In genomic region chr17:7929158-7930029, GRCh38 we compare ENCODE assay signal across 8 cellular contexts. TPM values are rescaled to one million over a fixed set of nuclear protein-coding genes. Genes with fewer than 3 reads are reported as not detected.
DNase-seq lines count a peak whose midpoint lies in the region; ATAC-seq and TF ChIP-seq lines count a peak whose summit lies in the region.

KCNAB3 (minus strand) TSS chr17:7929856; CDS start chr17:7929435, 421 bp downstream.

- TF ChIP-seq CTCF in colonic mucosa (IDR thresholded peaks at IDR 0.05) = no peak

- H3K27me3 Mint-ChIP-seq in activated naive CD4-positive, alpha-beta T cell treated with anti-CD3 and anti-CD28 coated beads for 36 hours (ENCODE audit: low read depth) = no peaks in the 10 kb centered on the region

- no peaks in the 10 kb centered on the region for H3K9me3 ChIP-seq in BLaER1
- H3K9me3 ChIP-seq in colonic mucosa = no peaks in the 10 kb centered on the region

- peak within 1 kb of the TSS; percentile 87 for H3K27ac Mint-ChIP-seq in activated naive CD4-positive, alpha-beta T cell treated with anti-CD3 and anti-CD28 coated beads for 36 hours

- intact Hi-C loops in activated naive CD4-positive, alpha-beta T cell treated with anti-CD3 and anti-CD28 coated beads for 36 hours (cut with micrococcal nuclease) = loop anchor here (5.0 kb wide), 3 partner anchors 318 to 453 kb away; partner anchors contain the start of genes CTC1, PFAS, RPL26 and ZBTB4
- intact Hi-C loops in colonic mucosa (cut with DNase I) = no loop called here

- H3K4me3 ChIP-seq in BLaER1 (peak within 1 kb of the TSS; percentile 85), colonic mucosa (no peak within 1 kb of the TSS)

- peak within 1 kb of the TSS; percentile 95 for H3K4me2 ChIP-seq in BLaER1

- H3K9ac ChIP-seq in BLaER1 = peak within 1 kb of the TSS; percentile 88
- peak within 1 kb of the TSS in 1 of 2 donors; percentile 45 for H3K9ac ChIP-seq in colonic mucosa (ENCODE audit: low read depth in 2 of 2, low read length in 2 of 2)

- no peaks in the 10 kb centered on the region for H4K20me1 ChIP-seq in BLaER1

- peaks cover 8% of the 10 kb centered on the region for H3K36me3 Mint-ChIP-seq in activated naive CD4-positive, alpha-beta T cell treated with anti-CD3 and anti-CD28 coated beads for 36 hours (ENCODE audit: low read depth)

- no peaks in the 10 kb centered on the region for H3K27me3 ChIP-seq in BLaER1
- H3K27me3 ChIP-seq in colonic mucosa = no peaks in the 10 kb centered on the region

- peak; percentile 69 for DNase-seq in NCI-H1092 treated with DMSO at 0.1 percent for 48 hours (lab: John Stamatoyannopoulos, UW)
- DNase-seq in activated naive CD4-positive, alpha-beta T cell treated with anti-CD3 and anti-CD28 coated beads for 36 hours = peak; percentile 42
- peak; percentile 88 for DNase-seq in germinal center (ENCODE audit: low spot score)
- peak; percentile 18 for DNase-seq in renal cortical epithelial cell (ENCODE audit: low read depth)
- DNase-seq in NCI-H2227 (lab: John Stamatoyannopoulos, UW; ENCODE audit: unreplicated experiment) = no peak
- DNase-seq in colonic mucosa = no peak
- no peak for DNase-seq in left lobe of liver (ENCODE audit: low spot score)

- H3K36me3 ChIP-seq in BLaER1 (peaks cover 10% of the 10 kb centered on the region), colonic mucosa (no peaks in the 10 kb centered on the region)

- H3K4me1 Mint-ChIP-seq in activated naive CD4-positive, alpha-beta T cell treated with anti-CD3 and anti-CD28 coated beads for 36 hours (ENCODE audit: low read depth) = peaks cover 28% of the 10 kb centered on the region

- CTCF ChIA-PET in activated naive CD4-positive, alpha-beta T cell treated with anti-CD3 and anti-CD28 coated beads for 36 hours (lab: Charles Lee) = interaction anchor here (1.1 kb wide), 1 partner anchor 68 kb away, joined by 3 read pairs; no protein-coding TSS in a partner anchor

- no peaks in the 10 kb centered on the region for H3K9me3 Mint-ChIP-seq in activated naive CD4-positive, alpha-beta T cell treated with anti-CD3 and anti-CD28 coated beads for 36 hours

- peak within 1 kb of the TSS; percentile 91 for H3K4me3 Mint-ChIP-seq in activated naive CD4-positive, alpha-beta T cell treated with anti-CD3 and anti-CD28 coated beads for 36 hours

- H3K4me1 ChIP-seq in BLaER1 (peaks cover 42% of the 10 kb centered on the region), colonic mucosa (no peaks in the 10 kb centered on the region)

- H3K27ac ChIP-seq in BLaER1 (no peak within 1 kb of the TSS), colonic mucosa (no peak within 1 kb of the TSS)

- ATAC-seq in left lobe of liver = no peak

RNA-seq across cellular contexts. Expression of gene KCNAB3, which starts in this region (rescaled TPM):
- total RNA-seq in activated naive CD4-positive, alpha-beta T cell treated with anti-CD3 and anti-CD28 coated beads for 36 hours = 1 to 10 TPM; 2.2 TPM
- total RNA-seq in renal cortical epithelial cell (0.20 TPM in 1 of 2 replicates, not detected in the other), colonic mucosa (1 to 10 TPM; 1.1 to 2.6 TPM), left lobe of liver (1.3 TPM)

Comparison
In these comparisons a context has a peak if more than half of its experiments do, and no peak if none do; other contexts are left out.
1. Peak in DNase-seq in renal cortical epithelial cell; RNA of the gene not detected or under 1 TPM.
2. DNase-seq: peak in NCI-H1092 treated with DMSO at 0.1 percent for 48 hours (single experiment), activated naive CD4-positive, alpha-beta T cell treated with anti-CD3 and anti-CD28 coated beads for 36 hours (single experiment) and germinal center (single experiment); none in NCI-H2227 (single experiment), colonic mucosa (single experiment) and left lobe of liver (single experiment).